ENCODE assay signal across 14 cellular contexts in the genomic region with DNA sequence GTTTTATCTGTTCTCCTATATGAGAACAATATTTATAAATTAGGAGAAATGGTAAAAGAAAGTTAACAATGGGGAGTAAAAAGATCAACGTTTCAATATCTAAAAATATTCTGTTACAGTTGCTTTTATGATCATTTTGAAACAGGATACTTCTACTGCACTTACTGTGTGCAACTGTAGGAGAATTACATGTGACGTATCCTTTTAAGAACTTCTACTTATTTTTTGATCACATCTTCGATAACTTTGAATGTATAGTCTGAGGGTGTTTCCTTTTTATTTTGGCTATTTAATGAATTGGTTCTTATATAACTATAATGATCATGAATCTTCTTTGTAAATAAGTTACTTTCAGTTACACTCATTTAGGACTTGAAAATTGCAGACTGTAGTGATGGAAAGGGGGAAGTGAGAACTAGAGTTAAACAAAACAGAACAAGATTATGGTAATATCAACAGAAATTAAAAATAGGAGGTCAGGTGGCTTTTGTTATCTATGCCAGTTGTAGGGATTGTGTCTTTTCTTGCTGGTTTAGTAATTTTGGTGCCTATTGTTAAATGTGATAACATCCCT.
A peak's percentile ranks its signal among the peaks of the same experiment; 100 is the strongest.
DNase-seq lines count a peak whose midpoint lies in the region; ATAC-seq and TF ChIP-seq lines count a peak whose summit lies in the region.
"Had no signal": no experiment of that assay in that cellular context is flagged by ENCODE, and none has a peak within 500 bp of the region (broad histone marks: within the 10 kb centered on the region; RNA-seq: fewer than 3 reads in every experiment).

No MANE protein-coding gene starts in this region.

- no peaks in the 10 kb centered on the region for H3K4me1 Mint-ChIP-seq in naive thymus-derived CD4-positive, alpha-beta T cell

- peak overlapping the region; percentile 63 for H3K4me2 ChIP-seq in OCI-LY3 (ENCODE audit: low read length)
- H3K4me2 ChIP-seq: SK-N-SH had no signal

- H3K4me3 Mint-ChIP-seq in naive thymus-derived CD4-positive, alpha-beta T cell: no peak overlapping the region
- H3K4me3 Mint-ChIP-seq: CD4-positive, alpha-beta memory T cell had no signal

- no peaks in the 10 kb centered on the region for H3K9me3 Mint-ChIP-seq in naive thymus-derived CD4-positive, alpha-beta T cell
- H3K9me3 Mint-ChIP-seq: CD4-positive, alpha-beta memory T cell had no signal

- CTCF ChIA-PET in naive thymus-derived CD4-positive, alpha-beta T cell (lab: Charles Lee): no interaction called here

- H3K27ac ChIP-seq in OCI-LY3 (ENCODE audit: low read length): peak overlapping the region; percentile 62
- H3K27ac ChIP-seq in naive thymus-derived CD4-positive, alpha-beta T cell (ENCODE audit: low read depth, low read length): no peak overlapping the region

- H3K36me3 Mint-ChIP-seq in naive thymus-derived CD4-positive, alpha-beta T cell: no peaks in the 10 kb centered on the region
- H3K36me3 Mint-ChIP-seq: CD4-positive, alpha-beta memory T cell had no signal

- H3K27me3 ChIP-seq in OCI-LY3 (ENCODE audit: low read depth, low read length): no peaks in the 10 kb centered on the region
- H3K27me3 ChIP-seq in naive thymus-derived CD4-positive, alpha-beta T cell (ENCODE audit: control insufficient read depth in 2 of 2, insufficient read depth in 2 of 2, low read length in 2 of 2): no peaks in the 10 kb centered on the region

- H3K9me3 ChIP-seq in OCI-LY3 (ENCODE audit: insufficient read depth, low read length): no peaks in the 10 kb centered on the region
- no peaks in the 10 kb centered on the region for H3K9me3 ChIP-seq in naive thymus-derived CD4-positive, alpha-beta T cell (ENCODE audit: control insufficient read depth in 2 of 3, low read length in 3 of 3)
- H3K9me3 ChIP-seq: SK-N-SH had no signal

- ATAC-seq in GM18498 (IDR thresholded peaks at IDR 0.05; ENCODE audit: unreplicated experiment) (peak; percentile 90), GM21381 (IDR thresholded peaks at IDR 0.05; ENCODE audit: unreplicated experiment) (peak; percentile 87), HG03066 (IDR thresholded peaks at IDR 0.05; ENCODE audit: low read depth, unreplicated experiment) (peak; percentile 90)
- no peak for ATAC-seq in naive thymus-derived CD4-positive, alpha-beta T cell

- DNase-seq in activated naive CD4-positive, alpha-beta T cell treated with anti-CD3 and anti-CD28 coated beads, Interleukin-2, amount 50 U/mL, for 16 hours: no peak
- no peak for DNase-seq in HuH-7 (ENCODE audit: low spot score)
- no peak for DNase-seq in stimulated activated CD4-positive, alpha-beta T cell treated with anti-CD3 and anti-CD28 coated beads, Interleukin-15, amount 100 ng/mL, for 24 hours
- DNase-seq in naive thymus-derived CD4-positive, alpha-beta T cell: no peak
- DNase-seq: CD4-positive, alpha-beta memory T cell; cortex of kidney; GOT3; NCI-H1048; SK-N-SH; substantia nigra had no signal

- TF ChIP-seq CTCF in OCI-LY3 (IDR thresholded peaks at IDR 0.05; ENCODE audit: low read depth, low read length): no peak

- H3K4me3 ChIP-seq in OCI-LY3 (ENCODE audit: low read length): peak overlapping the region; percentile 48
- no peak overlapping the region for H3K4me3 ChIP-seq in naive thymus-derived CD4-positive, alpha-beta T cell (ENCODE audit: low read length)

- no peaks in the 10 kb centered on the region for H4K20me1 ChIP-seq in OCI-LY3 (ENCODE audit: insufficient read depth, low read length)

- H3K9ac ChIP-seq in OCI-LY3 (ENCODE audit: low read length): no peak overlapping the region
- H3K9ac ChIP-seq: SK-N-SH had no signal

- H3K36me3 ChIP-seq in OCI-LY3 (replicated peaks; ENCODE audit: low read depth, low read length): no peaks in the 10 kb centered on the region
- no peaks in the 10 kb centered on the region for H3K36me3 ChIP-seq in naive thymus-derived CD4-positive, alpha-beta T cell (ENCODE audit: control insufficient read depth in 2 of 3, insufficient read depth in 3 of 3, low read length in 3 of 3)

- H3K79me2 ChIP-seq in OCI-LY3 (ENCODE audit: low read length): no peaks in the 10 kb centered on the region

- peaks cover 32% of the 10 kb centered on the region for H3K4me1 ChIP-seq in OCI-LY3 (ENCODE audit: low read length)
- no peaks in the 10 kb centered on the region for H3K4me1 ChIP-seq in naive thymus-derived CD4-positive, alpha-beta T cell (ENCODE audit: control insufficient read depth in 2 of 2, insufficient read depth in 2 of 2, low read length in 2 of 2)

- POLR2A ChIA-PET in naive thymus-derived CD4-positive, alpha-beta T cell (lab: Charles Lee): no interaction called here

- peaks cover 0 to 13% (median 9%) of the 10 kb centered on the region in 5 donors for H3K27me3 Mint-ChIP-seq in naive thymus-derived CD4-positive, alpha-beta T cell

- intact Hi-C loops in naive thymus-derived CD4-positive, alpha-beta T cell (cut with micrococcal nuclease): no loop called here

- no peak overlapping the region for H3K27ac Mint-ChIP-seq in naive thymus-derived CD4-positive, alpha-beta T cell
- H3K27ac Mint-ChIP-seq: CD4-positive, alpha-beta memory T cell had no signal

- H2AFZ ChIP-seq in OCI-LY3 (ENCODE audit: low read depth, low read length): no peak overlapping the region
